Comparison of ENCODE assay signal across 11 cellular contexts in the genomic region with DNA sequence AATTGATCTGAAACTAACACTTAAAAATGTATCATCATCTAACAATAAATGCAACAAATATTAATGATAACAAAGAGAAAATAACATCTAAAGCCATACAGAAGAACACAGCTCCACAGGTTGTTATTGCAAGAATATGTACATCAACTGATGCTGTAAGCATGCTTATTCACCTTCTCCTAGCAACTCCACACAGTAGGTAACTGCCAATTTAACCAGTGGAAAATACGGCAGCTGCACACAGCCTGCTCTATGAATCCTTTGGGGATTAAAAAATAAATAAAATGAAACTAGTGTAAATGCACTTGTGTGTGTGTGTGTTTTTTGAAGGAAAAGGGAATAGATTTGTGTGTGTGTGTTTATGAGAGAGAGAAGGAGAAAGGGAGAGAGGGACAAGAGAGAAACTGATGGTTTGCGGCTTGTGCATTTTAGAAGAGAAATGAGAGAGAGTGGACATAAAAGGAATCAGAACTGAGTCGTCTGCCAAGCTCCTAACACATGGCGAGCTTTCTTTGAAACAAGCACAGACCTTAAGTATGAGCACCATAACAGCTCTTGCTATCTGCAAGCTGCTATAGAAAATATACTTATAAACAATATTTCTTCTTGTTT.
DNase-seq lines count a peak whose midpoint lies in the region; ATAC-seq, FAIRE-seq and TF ChIP-seq lines count a peak whose summit lies in the region.
"Had no signal": no experiment of that assay in that cellular context is flagged by ENCODE, and none has a peak within 500 bp of the region (broad histone marks: within the 10 kb centered on the region; RNA-seq: fewer than 3 reads in every experiment).

No MANE protein-coding gene starts in this region.

- H3K4me3 ChIP-seq in BLaER1 treated with 17β-estradiol and CSF1 and Interleukin-3, amounts not matched to agents 10 nM and 100 nM, result no peak overlapping the region
- H3K4me3 ChIP-seq in astrocyte of the spinal cord (ENCODE audit: low read depth, low read length), result no peak overlapping the region

- in situ Hi-C loops in astrocyte of the spinal cord (cut with HindIII; ENCODE audit: low sequenced_read_pairs), result no loop called here

- TF ChIP-seq POLR2A in GM18505 (IDR thresholded peaks at IDR 0.05; ENCODE audit: borderline replicate concordance, extremely low read depth, insufficient read depth, insufficient read length), result no peak

- H3K9me3 ChIP-seq in BLaER1 treated with 17β-estradiol and CSF1 and Interleukin-3, amounts not matched to agents 10 nM and 100 nM (replicated peaks in 1 of 11), result peaks cover 0 to 7% (median 5%) of the 10 kb centered on the region in 11 experiments; a peak in 11 of 22 replicates

- H3K36me3 ChIP-seq in BLaER1 treated with 17β-estradiol and CSF1 and Interleukin-3, amounts not matched to agents 10 nM and 100 nM, result no peaks in the 10 kb centered on the region

- no peaks in the 10 kb centered on the region for H3K36me3 Mint-ChIP-seq in activated CD4-positive, alpha-beta memory T cell treated with anti-CD3 and anti-CD28 coated beads for 36 hours

- intact Hi-C loops in activated CD4-positive, alpha-beta memory T cell treated with anti-CD3 and anti-CD28 coated beads for 36 hours (cut with micrococcal nuclease), result no loop called here

- no peaks in the 10 kb centered on the region for H3K9me3 Mint-ChIP-seq in activated CD4-positive, alpha-beta memory T cell treated with anti-CD3 and anti-CD28 coated beads for 36 hours

- H3K27ac ChIP-seq in BLaER1 treated with 17β-estradiol and CSF1 and Interleukin-3, amounts not matched to agents 10 nM and 100 nM, result no peak overlapping the region

- ATAC-seq in GM18505 (IDR thresholded peaks at IDR 0.05; ENCODE audit: unreplicated experiment), result no peak

- no peaks in the 10 kb centered on the region for H3K27me3 ChIP-seq in BLaER1 treated with 17β-estradiol and CSF1 and Interleukin-3, amounts not matched to agents 10 nM and 100 nM

- no peaks in the 10 kb centered on the region for H3K27me3 Mint-ChIP-seq in activated CD4-positive, alpha-beta memory T cell treated with anti-CD3 and anti-CD28 coated beads for 36 hours

- no peak overlapping the region for H3K27ac Mint-ChIP-seq in activated CD4-positive, alpha-beta memory T cell treated with anti-CD3 and anti-CD28 coated beads for 36 hours

- peak overlapping the region in 9 of 11 experiments; percentile 1 to 57 (median 35); a peak in 11 of 22 replicates for H3K4me2 ChIP-seq in BLaER1 treated with 17β-estradiol and CSF1 and Interleukin-3, amounts not matched to agents 10 nM and 100 nM

- POLR2A ChIA-PET in activated CD4-positive, alpha-beta memory T cell treated with anti-CD3 and anti-CD28 coated beads for 36 hours (lab: Charles Lee), result no interaction called here

- CTCF ChIA-PET in activated CD4-positive, alpha-beta memory T cell treated with anti-CD3 and anti-CD28 coated beads for 36 hours (lab: Charles Lee), result no interaction called here

- H3K4me1 ChIP-seq in BLaER1 treated with 17β-estradiol and CSF1 and Interleukin-3, amounts not matched to agents 10 nM and 100 nM, result peaks cover 0 to 15% (median 11%) of the 10 kb centered on the region in 10 experiments; a peak in 13 of 20 replicates

- peak; percentile 59 for DNase-seq in NCI-H146 (lab: John Stamatoyannopoulos, UW)
- DNase-seq in astrocyte of the spinal cord (ENCODE audit: low read depth, low spot score), result peak; percentile 23
- DNase-seq in middle frontal gyrus (ENCODE audit: extremely low spot score, low spot score), result peak; percentile 6
- DNase-seq in HuH-7 (ENCODE audit: low spot score), result no peak
- no peak for DNase-seq in activated CD4-positive, alpha-beta memory T cell treated with anti-CD3 and anti-CD28 coated beads for 36 hours
- DNase-seq in urothelium cell line (ENCODE audit: low spot score), result no peak
- DNase-seq: activated T-cell treated with anti-CD3 and anti-CD28 coated beads for 4 hours, AML-193 had no signal

- H3K9ac ChIP-seq in BLaER1 treated with 17β-estradiol and CSF1 and Interleukin-3, amounts not matched to agents 10 nM and 100 nM, result no peak overlapping the region

- H4K20me1 ChIP-seq in BLaER1 treated with 17β-estradiol and CSF1 and Interleukin-3, amounts not matched to agents 10 nM and 100 nM, result no peaks in the 10 kb centered on the region

- TF ChIP-seq CTCF in astrocyte of the spinal cord (IDR thresholded peaks at IDR 0.05; ENCODE audit: low read depth, low read length), result no peak

- no peak for FAIRE-seq in urothelium cell line (lab: Jason Lieb, UNC)
- FAIRE-seq: colon had no signal

- no peaks in the 10 kb centered on the region for H3K4me1 Mint-ChIP-seq in activated CD4-positive, alpha-beta memory T cell treated with anti-CD3 and anti-CD28 coated beads for 36 hours (ENCODE audit: low read depth)

- no peak overlapping the region for H3K4me3 Mint-ChIP-seq in activated CD4-positive, alpha-beta memory T cell treated with anti-CD3 and anti-CD28 coated beads for 36 hours

Comparison
In these comparisons a context has a peak if more than half of its experiments do, and no peak if none do; other contexts are left out.
1. DNase-seq: peak in NCI-H146 (single experiment), astrocyte of the spinal cord (single experiment) and middle frontal gyrus (single experiment); none in HuH-7 (single experiment), activated CD4-positive, alpha-beta memory T cell treated with anti-CD3 and anti-CD28 coated beads for 36 hours (single experiment) and urothelium cell line (single experiment).